8 cellular contexts compared by ENCODE assay signal in genomic region chr18:56789004-56789888, GRCh38.
A peak's percentile ranks its signal among the peaks of the same experiment; 100 is the strongest.
DNase-seq lines count a peak whose midpoint lies in the region; ATAC-seq and TF ChIP-seq lines count a peak whose summit lies in the region.

No MANE protein-coding gene starts in this region.

- H3K27ac ChIP-seq in neuronal stem cell (replicated peaks; ENCODE audit: low read length), result no peak overlapping the region

- TF ChIP-seq CTCF in choroid plexus epithelial cell (conservative IDR thresholded peaks at IDR 0.05; ENCODE audit: low read depth, low read length), result peak; percentile 82

- H2BK12ac ChIP-seq in neuronal stem cell (ENCODE audit: low read length), result no peak overlapping the region

- no peak overlapping the region for H3K23ac ChIP-seq in neuronal stem cell (ENCODE audit: low read depth, low read length, poor library complexity)

- H3K18ac ChIP-seq in neuronal stem cell (ENCODE audit: low read length), result no peak overlapping the region

- H3K4ac ChIP-seq in neuronal stem cell (ENCODE audit: low read length), result no peak overlapping the region

- H3K4me1 ChIP-seq in neuronal stem cell (ENCODE audit: control insufficient read depth in 2 of 2, insufficient read depth in 1 of 2, low read depth in 1 of 2, low read length in 2 of 2), result peaks cover 2 to 36% of the 10 kb centered on the region in 2 donors

- no peak overlapping the region for H3K9ac ChIP-seq in neuronal stem cell (ENCODE audit: low read depth, low read length, poor library complexity)

- ATAC-seq in GM18498 (IDR thresholded peaks at IDR 0.05; ENCODE audit: unreplicated experiment) (peak; percentile 57), GM19035 (IDR thresholded peaks at IDR 0.05; ENCODE audit: unreplicated experiment) (no peak), HG02852 (IDR thresholded peaks at IDR 0.05; ENCODE audit: unreplicated experiment) (no peak)

- H4K8ac ChIP-seq in neuronal stem cell (ENCODE audit: low read depth, low read length), result no peak overlapping the region

- no peaks in the 10 kb centered on the region for H3K27me3 ChIP-seq in neuronal stem cell (ENCODE audit: control insufficient read depth in 3 of 3, insufficient read depth in 3 of 3, low read depth in 1 of 3, low read length in 3 of 3)

- H3K4me3 ChIP-seq in choroid plexus epithelial cell (ENCODE audit: low read depth, low read length), result no peak overlapping the region
- no peak overlapping the region for H3K4me3 ChIP-seq in neuronal stem cell (ENCODE audit: low read length in 2 of 2)

- H2AK5ac ChIP-seq in neuronal stem cell (ENCODE audit: low read depth, low read length), result no peak overlapping the region

- no peaks in the 10 kb centered on the region for H3K79me1 ChIP-seq in neuronal stem cell (ENCODE audit: low read depth, low read length)

- peak overlapping the region; percentile 23 for H2AFZ ChIP-seq in neuronal stem cell (ENCODE audit: low read length)

- no peak overlapping the region for H2BK15ac ChIP-seq in neuronal stem cell (ENCODE audit: low read length)

- H3K36me3 ChIP-seq in neuronal stem cell (replicated peaks in 1 of 2; ENCODE audit: control insufficient read depth in 2 of 2, insufficient read depth in 2 of 2, low read length in 2 of 2), result no peaks in the 10 kb centered on the region

- DNase-seq in AG08396 (ENCODE audit: low spot score) (peak; percentile 3), NCI-H82 (lab: John Stamatoyannopoulos, UW) (peak; percentile 69), choroid plexus epithelial cell (ENCODE audit: low read depth) (peak; percentile 70), neuronal stem cell (ENCODE audit: low spot score) (no peak)
- DNase-seq in activated effector memory CD4-positive, alpha-beta T cell treated with Interleukin-2 at 50 U/mL for 16 hours, result no peak

- WGBS in neuronal stem cell (ENCODE audit: extremely low coverage in 2 of 2, insufficient read length in 2 of 2, insufficient replicate concordance in 1 of 2), 2 donors, result no CpG with 5 or more reads among the region's 9 CpGs

- no peak overlapping the region for H3K14ac ChIP-seq in neuronal stem cell (ENCODE audit: low read length)

- H3K9me3 ChIP-seq in neuronal stem cell (replicated peaks in 1 of 2; ENCODE audit: control insufficient read depth in 2 of 2, insufficient read depth in 1 of 2, low read depth in 1 of 2, low read length in 2 of 2), result no peaks in the 10 kb centered on the region

- H3K4me2 ChIP-seq in neuronal stem cell (ENCODE audit: insufficient read depth, low read length, poor library complexity, severe bottlenecking), result no peak overlapping the region

- no peak overlapping the region for H2BK5ac ChIP-seq in neuronal stem cell (ENCODE audit: low read length)

- H2BK120ac ChIP-seq in neuronal stem cell (ENCODE audit: low read depth, low read length), result no peak overlapping the region

- H4K91ac ChIP-seq in neuronal stem cell (ENCODE audit: low read depth, low read length, poor library complexity), result no peak overlapping the region

Comparison
In these comparisons a context has a peak if more than half of its experiments do, and no peak if none do; other contexts are left out.
1. DNase-seq: peak in AG08396 (single experiment), NCI-H82 (single experiment) and choroid plexus epithelial cell (single experiment); none in neuronal stem cell (single experiment) and activated effector memory CD4-positive, alpha-beta T cell treated with Interleukin-2 at 50 U/mL for 16 hours (single experiment).